In genomic region chr1:47948126-47948525, GRCh38 we compare ENCODE assay signal across 13 cellular contexts. TPM values are rescaled to one million over a fixed set of nuclear protein-coding genes. Genes with fewer than 3 reads are reported as not detected.
DNase-seq lines count a peak whose midpoint lies in the region; ATAC-seq and TF ChIP-seq lines count a peak whose summit lies in the region.
"Had no signal": no experiment of that assay in that cellular context is flagged by ENCODE, and none has a peak within 500 bp of the region (broad histone marks: within the 10 kb centered on the region; RNA-seq: fewer than 3 reads in every experiment).

No MANE protein-coding gene starts in this region.

- ATAC-seq in Panc1, result peak; percentile 69; the same call in 1 of the 2 replicates
- no peak for ATAC-seq in natural killer cell treated with Interleukin-12 subunit alpha and Interleukin-12 subunit beta and Interleukin-15 and Interleukin-18, amount 100 ng/mL, for 72 hours
- ATAC-seq in CD8-positive, alpha-beta T cell, result no peak

- H3K27me3 Mint-ChIP-seq in nephron progenitor cell (ENCODE audit: low read depth, poor library complexity), result peaks cover 19% of the 10 kb centered on the region
- peaks cover 19 to 36% of the 10 kb centered on the region in 2 donors for H3K27me3 Mint-ChIP-seq in natural killer cell treated with Interleukin-12 subunit alpha and Interleukin-12 subunit beta and Interleukin-15 and Interleukin-18, amount 100 ng/mL, for 72 hours
- H3K27me3 Mint-ChIP-seq in CD8-positive, alpha-beta T cell (ENCODE audit: low read depth), result peaks cover 2% of the 10 kb centered on the region

- in situ Hi-C loops in Panc1 (cut with HindIII; ENCODE audit: low pct_unique_long_range_greater_than_20kb, low sequenced_read_pairs), result no loop called here

- H3K4me3 ChIP-seq in Panc1 (ENCODE audit: low read depth in 2 of 2, low read length in 2 of 2) (no peak overlapping the region), fibroblast of pulmonary artery (replicated peaks; ENCODE audit: low read depth, low read length) (no peak overlapping the region)
- H3K4me3 ChIP-seq in CD8-positive, alpha-beta T cell (ENCODE audit: low read depth, low read length), result no peak overlapping the region
- H3K4me3 ChIP-seq: thyroid gland had no signal

- H3K9me3 Mint-ChIP-seq in nephron progenitor cell, result no peaks in the 10 kb centered on the region
- H3K9me3 Mint-ChIP-seq in natural killer cell treated with Interleukin-12 subunit alpha and Interleukin-12 subunit beta and Interleukin-15 and Interleukin-18, amount 100 ng/mL, for 72 hours, result no peaks in the 10 kb centered on the region
- H3K9me3 Mint-ChIP-seq in CD8-positive, alpha-beta T cell, result no peaks in the 10 kb centered on the region
- H3K9me3 Mint-ChIP-seq: activated B cell treated with CpG ODN at 0.5 μM for 24 hours had no signal

- intact Hi-C loops in Panc1 (cut with micrococcal nuclease; ENCODE audit: unreplicated experiment), result no loop called here
- intact Hi-C loops in CD8-positive, alpha-beta T cell (cut with DNase I, micrococcal nuclease), result no loop called here

- H3K9me3 ChIP-seq in Panc1 (ENCODE audit: control insufficient read depth, insufficient read depth, low read depth, low read length), result no peaks in the 10 kb centered on the region
- no peaks in the 10 kb centered on the region for H3K9me3 ChIP-seq in CD8-positive, alpha-beta T cell (ENCODE audit: low read length)
- H3K9me3 ChIP-seq: thyroid gland had no signal

- BruUV-seq in Panc1 (replicated peaks; lab: Mats Ljungman, UMichigan), result no TSS peak

- H3K36me3 ChIP-seq in Panc1 (ENCODE audit: control insufficient read depth, insufficient read depth, low read length), result no peaks in the 10 kb centered on the region
- H3K36me3 ChIP-seq in CD8-positive, alpha-beta T cell (ENCODE audit: insufficient read depth, low read length), result no peaks in the 10 kb centered on the region
- H3K36me3 ChIP-seq: thyroid gland had no signal

- TF ChIP-seq CTCF in Panc1 (IDR thresholded peaks at IDR 0.05), result peak; percentile 36; the same call in 1 of the 2 replicates
- peak; percentile 17 for TF ChIP-seq CTCF in fibroblast of pulmonary artery (IDR thresholded peaks at IDR 0.05; ENCODE audit: low read length, missing control alignments)
- peak; percentile 18 for TF ChIP-seq CTCF in nephron progenitor cell (IDR thresholded peaks at IDR 0.05)
- TF ChIP-seq CTCF in CD8-positive, alpha-beta T cell (IDR thresholded peaks at IDR 0.05), result no peak

- CTCF ChIA-PET in Panc1 (lab: Charles Lee), result no interaction called here
- CTCF ChIA-PET in CD8-positive, alpha-beta T cell (lab: Charles Lee), result no interaction called here

- H3K4me1 ChIP-seq in Panc1 (ENCODE audit: control insufficient read depth, insufficient read depth, low read length), result no peaks in the 10 kb centered on the region
- H3K4me1 ChIP-seq in CD8-positive, alpha-beta T cell (ENCODE audit: insufficient read depth, low read length), result no peaks in the 10 kb centered on the region
- H3K4me1 ChIP-seq: thyroid gland had no signal

- no peaks in the 10 kb centered on the region for H3K36me3 Mint-ChIP-seq in nephron progenitor cell (ENCODE audit: low read depth)
- no peaks in the 10 kb centered on the region for H3K36me3 Mint-ChIP-seq in natural killer cell treated with Interleukin-12 subunit alpha and Interleukin-12 subunit beta and Interleukin-15 and Interleukin-18, amount 100 ng/mL, for 72 hours
- H3K36me3 Mint-ChIP-seq in CD8-positive, alpha-beta T cell, result no peaks in the 10 kb centered on the region

- H3K27ac ChIP-seq in Panc1 (ENCODE audit: low read length), result no peak overlapping the region
- H3K27ac ChIP-seq in CD8-positive, alpha-beta T cell (ENCODE audit: low read depth, low read length), result no peak overlapping the region
- H3K27ac ChIP-seq: thyroid gland had no signal

- POLR2A ChIA-PET in Panc1 (lab: Charles Lee), result no interaction called here
- POLR2A ChIA-PET in CD8-positive, alpha-beta T cell (lab: Charles Lee), result no interaction called here

- H3K4me1 Mint-ChIP-seq in nephron progenitor cell, result peaks cover 28% of the 10 kb centered on the region
- H3K4me1 Mint-ChIP-seq in natural killer cell treated with Interleukin-12 subunit alpha and Interleukin-12 subunit beta and Interleukin-15 and Interleukin-18, amount 100 ng/mL, for 72 hours (ENCODE audit: low read depth in 2 of 2), result no peaks in the 10 kb centered on the region
- H3K4me1 Mint-ChIP-seq in CD8-positive, alpha-beta T cell (ENCODE audit: low read depth), result no peaks in the 10 kb centered on the region
- H3K4me1 Mint-ChIP-seq: activated B cell treated with CpG ODN at 0.5 μM for 24 hours had no signal

- H3K4me3 Mint-ChIP-seq in nephron progenitor cell, result no peak overlapping the region
- H3K4me3 Mint-ChIP-seq in natural killer cell treated with Interleukin-12 subunit alpha and Interleukin-12 subunit beta and Interleukin-15 and Interleukin-18, amount 100 ng/mL, for 72 hours, result no peak overlapping the region
- H3K4me3 Mint-ChIP-seq in CD8-positive, alpha-beta T cell, result no peak overlapping the region
- H3K4me3 Mint-ChIP-seq: activated B cell treated with CpG ODN at 0.5 μM for 24 hours had no signal

- no peak overlapping the region for H3K27ac Mint-ChIP-seq in nephron progenitor cell
- H3K27ac Mint-ChIP-seq in natural killer cell treated with Interleukin-12 subunit alpha and Interleukin-12 subunit beta and Interleukin-15 and Interleukin-18, amount 100 ng/mL, for 72 hours, result no peak overlapping the region
- H3K27ac Mint-ChIP-seq in CD8-positive, alpha-beta T cell, result no peak overlapping the region
- H3K27ac Mint-ChIP-seq: activated B cell treated with CpG ODN at 0.5 μM for 24 hours had no signal

- H3K27me3 ChIP-seq in Panc1 (ENCODE audit: control insufficient read depth, insufficient read depth, low read length), result 0 out of 2 replicates have a peak, but pooled peaks cover 3% of the 10 kb centered on the region
- no peaks in the 10 kb centered on the region for H3K27me3 ChIP-seq in CD8-positive, alpha-beta T cell (ENCODE audit: insufficient read depth, low read length)
- H3K27me3 ChIP-seq: thyroid gland had no signal

- DNase-seq in ELF-1 (ENCODE audit: low read depth, low spot score) (peak; percentile 65), Panc1 (ENCODE audit: low read depth, low spot score) (no peak), fibroblast of pulmonary artery (ENCODE audit: low read depth) (no peak), nephron progenitor cell (no peak)
- no peak for DNase-seq in stimulated activated CD4-positive, alpha-beta T cell treated with anti-CD3 and anti-CD28 coated beads, Interleukin-2, amount 100 ng/mL, for 48 hours
- no peak for DNase-seq in natural killer cell treated with Interleukin-12 subunit alpha and Interleukin-12 subunit beta and Interleukin-15 and Interleukin-18, amount 100 ng/mL, for 72 hours (ENCODE audit: low spot score)
- DNase-seq in CD8-positive, alpha-beta T cell, result no peak
- no peak for DNase-seq in stimulated activated CD8-positive, alpha-beta memory T cell treated with anti-CD3 and anti-CD28 coated beads, Interleukin-4, amount 100 ng/mL, for 48 hours
- DNase-seq: activated B cell treated with CpG ODN at 0.5 μM for 24 hours, COR-L47, thyroid gland had no signal

RNA-seq across cellular contexts. Expression of gene TRABD2B, which starts 49.1 kb away (rescaled TPM):
- not detected for total RNA-seq in Panc1 (2021; ENCODE audit: unreplicated experiment)
- not detected for polyA plus RNA-seq in Panc1 (2012; ENCODE audit: insufficient read length)
- total RNA-seq in natural killer cell treated with Interleukin-12 subunit alpha and Interleukin-12 subunit beta and Interleukin-15 and Interleukin-18, amount 100 ng/mL, for 72 hours, result not detected
- total RNA-seq in CD8-positive, alpha-beta T cell, result not detected
- total RNA-seq: activated B cell treated with CpG ODN at 0.5 μM for 24 hours, lung microvascular endothelial cell, RPMI7951 had no signal
